Comparison of ENCODE assay signal across 1 cellular context in genomic region chr20:17749979-17750721, GRCh38.
A peak's percentile ranks its signal among the peaks of the same experiment; 100 is the strongest.
TF ChIP-seq lines count a peak whose summit lies in the region.

No MANE protein-coding gene starts in this region.

TF ChIP-seq in HepG2, 621 proteins besides CTCF, POLR2A, EP300 and RAD21 (continued from another document and continues in another):
- TF ChIP-seq ZNF512B (CRISPR knock-in tag; IDR thresholded peaks at IDR 0.05; ENCODE audit: borderline replicate concordance) (peak; percentile 59; the same call in 1 of the 2 replicates), ZNF136 (CRISPR knock-in tag; IDR thresholded peaks at IDR 0.05; ENCODE audit: low read depth) (no peak), TFAP4 (IDR thresholded peaks at IDR 0.05; ENCODE audit: borderline replicate concordance, low read depth) (peak; percentile 73; the same call in 1 of the 2 replicates), HDAC1 (CRISPR knock-in tag; IDR thresholded peaks at IDR 0.05) (0 out of 2 replicates have a peak, but pooled peaks have one; percentile 25), PHF21A (CRISPR knock-in tag; IDR thresholded peaks at IDR 0.05) (peak; percentile 34), GTF3A (CRISPR knock-in tag; conservative IDR thresholded peaks at IDR 0.05) (no peak), ZKSCAN5 (CRISPR knock-in tag; IDR thresholded peaks at IDR 0.05) (no peak), ZNF768 (CRISPR knock-in tag; IDR thresholded peaks at IDR 0.05) (peak; percentile 39; the same call in 1 of the 2 replicates), MEIS1 (CRISPR knock-in tag; IDR thresholded peaks at IDR 0.05; ENCODE audit: borderline replicate concordance) (no peak), CREB1 (IDR thresholded peaks at IDR 0.05) (no peak), CREB1 (CRISPR knock-in tag; IDR thresholded peaks at IDR 0.05) (no peak), XBP1 (CRISPR knock-in tag; IDR thresholded peaks at IDR 0.05) (no peak), ZNF564 (CRISPR knock-in tag; IDR thresholded peaks at IDR 0.05) (no peak), DBP (CRISPR knock-in tag; IDR thresholded peaks at IDR 0.05; ENCODE audit: not compliant biosample characterization) (no peak), NFIC (IDR thresholded peaks at IDR 0.05; ENCODE audit: low read length) (no peak), NFE2 (CRISPR knock-in tag; IDR thresholded peaks at IDR 0.05) (no peak), ZNF432 (CRISPR knock-in tag; IDR thresholded peaks at IDR 0.05; ENCODE audit: borderline replicate concordance) (no peak), MYC (CRISPR knock-in tag; IDR thresholded peaks at IDR 0.05; ENCODE audit: borderline replicate concordance) (no peak), E2F5 (CRISPR knock-in tag; conservative IDR thresholded peaks at IDR 0.05) (no peak), RBM22 (optimal IDR thresholded peaks at IDR 0.05; ENCODE audit: low read length) (no peak), ZFY (CRISPR knock-in tag; IDR thresholded peaks at IDR 0.05) (peak; percentile 41; the same call in 1 of the 2 replicates), EEA1 (CRISPR knock-in tag; IDR thresholded peaks at IDR 0.05; ENCODE audit: borderline replicate concordance) (0 out of 2 replicates have a peak, but pooled peaks have one; percentile 59), KMT2A (CRISPR knock-in tag; IDR thresholded peaks at IDR 0.05) (0 out of 2 replicates have a peak, but pooled peaks have one; percentile 43), GMEB2 (CRISPR knock-in tag; IDR thresholded peaks at IDR 0.05; ENCODE audit: low read depth) (no peak), PRDM4 (CRISPR knock-in tag; IDR thresholded peaks at IDR 0.05; ENCODE audit: borderline replicate concordance) (no peak), STAG1 (CRISPR knock-in tag; IDR thresholded peaks at IDR 0.05) (0 out of 2 replicates have a peak, but pooled peaks have one; percentile 2), NR2C2 (CRISPR knock-in tag; IDR thresholded peaks at IDR 0.05; ENCODE audit: borderline replicate concordance) (peak; percentile 85), REL (CRISPR knock-in tag; conservative IDR thresholded peaks at IDR 0.05) (no peak), ZNF230 (CRISPR knock-in tag; IDR thresholded peaks at IDR 0.05) (0 out of 2 replicates have a peak, but pooled peaks have one; percentile 54), ZNF20 (CRISPR knock-in tag; IDR thresholded peaks at IDR 0.05) (no peak), NCOR1 (IDR thresholded peaks at IDR 0.05; ENCODE audit: borderline replicate concordance, low read length) (no peak), ZFP91 (CRISPR knock-in tag; IDR thresholded peaks at IDR 0.05; ENCODE audit: borderline replicate concordance) (peak; percentile 68; the same call in 1 of the 2 replicates), CSRNP1 (CRISPR knock-in tag; IDR thresholded peaks at IDR 0.05) (no peak), ISX (CRISPR knock-in tag; conservative IDR thresholded peaks at IDR 0.05) (no peak), ZNF670 (CRISPR knock-in tag; IDR thresholded peaks at IDR 0.05; ENCODE audit: borderline replicate concordance) (0 out of 2 replicates have a peak, but pooled peaks have one; percentile 33), ZBTB40 (IDR thresholded peaks at IDR 0.05) (no peak), ZBTB40 (CRISPR knock-in tag; IDR thresholded peaks at IDR 0.05) (0 out of 2 replicates have a peak, but pooled peaks have one; percentile 19), NR1H2 (CRISPR knock-in tag; IDR thresholded peaks at IDR 0.05; ENCODE audit: borderline replicate concordance, low read depth) (no peak), ZNF263 (CRISPR knock-in tag; IDR thresholded peaks at IDR 0.05) (no peak)
